In genomic region chr11:78420796-78421209, GRCh38 we compare ENCODE assay signal across 9 cellular contexts. TPM values are rescaled to one million over a fixed set of nuclear protein-coding genes. Genes with fewer than 3 reads are reported as not detected.
A peak's percentile ranks its signal among the peaks of the same experiment; 100 is the strongest.
DNase-seq lines count a peak whose midpoint lies in the region; ATAC-seq and TF ChIP-seq lines count a peak whose summit lies in the region.
"Had no signal": no experiment of that assay in that cellular context is flagged by ENCODE, and none has a peak within 500 bp of the region (broad histone marks: within the 10 kb centered on the region; RNA-seq: fewer than 3 reads in every experiment).

No MANE protein-coding gene starts in this region.

- H3K27ac Mint-ChIP-seq in activated naive CD4-positive, alpha-beta T cell treated with anti-CD3 and anti-CD28 coated beads, Interleukin-2, amount 10 ng/mL, durations not matched to agents 7 days and 5 days: no peak overlapping the region

- no peak for TF ChIP-seq CTCF in lower lobe of right lung (IDR thresholded peaks at IDR 0.05)

- H3K27me3 ChIP-seq in lower lobe of right lung (ENCODE audit: low read depth): no peaks in the 10 kb centered on the region
- no peaks in the 10 kb centered on the region for H3K27me3 ChIP-seq in subcutaneous abdominal adipose tissue (ENCODE audit: control insufficient read depth in 5 of 5, insufficient read depth in 4 of 5, low read length in 5 of 5)
- H3K27me3 ChIP-seq: suprapubic skin had no signal

- H3K4me3 ChIP-seq in lower lobe of right lung: no peak overlapping the region
- peak overlapping the region in 2 of 5 donors; percentile 17 to 20 for H3K4me3 ChIP-seq in subcutaneous abdominal adipose tissue (ENCODE audit: low read depth in 1 of 5, low read length in 5 of 5)
- H3K4me3 ChIP-seq: suprapubic skin had no signal

- CTCF ChIA-PET in activated naive CD4-positive, alpha-beta T cell treated with anti-CD3 and anti-CD28 coated beads, Interleukin-2, amount 10 ng/mL, durations not matched to agents 7 days and 5 days (lab: Charles Lee): interaction anchor here (0.9 to 7.6 kb wide), 7 partner anchors 9 to 219 kb away, joined by 4 to 100 read pairs (median 6); no protein-coding TSS in a partner anchor

- H3K4me1 Mint-ChIP-seq in activated naive CD4-positive, alpha-beta T cell treated with anti-CD3 and anti-CD28 coated beads, Interleukin-2, amount 10 ng/mL, durations not matched to agents 7 days and 5 days: peaks cover 53% of the 10 kb centered on the region

- peaks cover 6% of the 10 kb centered on the region for H3K36me3 Mint-ChIP-seq in activated naive CD4-positive, alpha-beta T cell treated with anti-CD3 and anti-CD28 coated beads, Interleukin-2, amount 10 ng/mL, durations not matched to agents 7 days and 5 days

- H3K36me3 ChIP-seq in lower lobe of right lung (no peaks in the 10 kb centered on the region), subcutaneous abdominal adipose tissue (ENCODE audit: control insufficient read depth in 5 of 5, insufficient read depth in 5 of 5, low read length in 5 of 5) (no peaks in the 10 kb centered on the region)
- H3K36me3 ChIP-seq: suprapubic skin had no signal

- no peaks in the 10 kb centered on the region for H3K9me3 Mint-ChIP-seq in activated naive CD4-positive, alpha-beta T cell treated with anti-CD3 and anti-CD28 coated beads, Interleukin-2, amount 10 ng/mL, durations not matched to agents 7 days and 5 days

- H3K4me1 ChIP-seq in lower lobe of right lung (peaks cover 42% of the 10 kb centered on the region), subcutaneous abdominal adipose tissue (ENCODE audit: control insufficient read depth in 5 of 5, insufficient read depth in 5 of 5, low read length in 5 of 5) (peaks cover 15 to 54% (median 46%) of the 10 kb centered on the region in 5 donors)

- H3K4me3 Mint-ChIP-seq in activated naive CD4-positive, alpha-beta T cell treated with anti-CD3 and anti-CD28 coated beads, Interleukin-2, amount 10 ng/mL, durations not matched to agents 7 days and 5 days: no peak overlapping the region

- intact Hi-C loops in lower lobe of right lung (cut with DNase I): no loop called here

- H3K27ac ChIP-seq in lower lobe of right lung: no peak overlapping the region
- H3K27ac ChIP-seq in subcutaneous abdominal adipose tissue (ENCODE audit: low read depth, low read length): peak overlapping the region; percentile 94
- H3K27ac ChIP-seq: suprapubic skin had no signal

- DNase-seq in ELF-1 (ENCODE audit: low read depth, low spot score): peak; percentile 53
- peak; percentile 24 for DNase-seq in NCI-H1417 treated with DMSO at 0.1 percent for 48 hours (lab: John Stamatoyannopoulos, UW)
- peak; percentile 52 for DNase-seq in activated naive CD4-positive, alpha-beta T cell treated with anti-CD3 and anti-CD28 coated beads, Interleukin-2, amount 10 ng/mL, durations not matched to agents 7 days and 5 days
- DNase-seq in lower lobe of right lung: peak; percentile 84
- no peak for DNase-seq in iPS-NIHi11 (ENCODE audit: low spot score)
- DNase-seq in NCI-H1048 (lab: John Stamatoyannopoulos, UW): no peak

- no peak for ATAC-seq in lower lobe of right lung
- ATAC-seq in HG03095 (IDR thresholded peaks at IDR 0.05; ENCODE audit: unreplicated experiment): no peak

- no peak overlapping the region for H3K9ac ChIP-seq in subcutaneous abdominal adipose tissue (ENCODE audit: low read length in 5 of 5)

- peaks cover 38% of the 10 kb centered on the region for H3K27me3 Mint-ChIP-seq in activated naive CD4-positive, alpha-beta T cell treated with anti-CD3 and anti-CD28 coated beads, Interleukin-2, amount 10 ng/mL, durations not matched to agents 7 days and 5 days

- H3K9me3 ChIP-seq in lower lobe of right lung: no peaks in the 10 kb centered on the region
- no peaks in the 10 kb centered on the region for H3K9me3 ChIP-seq in subcutaneous abdominal adipose tissue (ENCODE audit: control insufficient read depth in 5 of 5, low read length in 5 of 5)
- H3K9me3 ChIP-seq: suprapubic skin had no signal

RNA-seq across cellular contexts. Expression of gene GAB2, which starts 3.2 kb away (rescaled TPM):
- total RNA-seq in lower lobe of right lung: 64.2 TPM

Comparison
In these comparisons a context has a peak if more than half of its experiments do, and no peak if none do; other contexts are left out.
1. DNase-seq: peak in ELF-1 (single experiment), NCI-H1417 treated with DMSO at 0.1 percent for 48 hours (single experiment), activated naive CD4-positive, alpha-beta T cell treated with anti-CD3 and anti-CD28 coated beads, Interleukin-2, amount 10 ng/mL, durations not matched to agents 7 days and 5 days (single experiment) and lower lobe of right lung (single experiment); none in iPS-NIHi11 (single experiment) and NCI-H1048 (single experiment).